Comparison of ENCODE assay signal across 9 cellular contexts in genomic region chr7:64098-64521, GRCh38.
DNase-seq lines count a peak whose midpoint lies in the region; ATAC-seq, FAIRE-seq and TF ChIP-seq lines count a peak whose summit lies in the region.
"Had no signal": no experiment of that assay in that cellular context is flagged by ENCODE, and none has a peak within 500 bp of the region (broad histone marks: within the 10 kb centered on the region; RNA-seq: fewer than 3 reads in every experiment).

No MANE protein-coding gene starts in this region.

- H3K4me3 ChIP-seq in adrenal gland: no peak overlapping the region
- no peak overlapping the region for H3K4me3 ChIP-seq in right atrium auricular region
- H3K4me3 ChIP-seq in gastrocnemius medialis: no peak overlapping the region

- 49 to 64% (median 54%) methylated on average over 2 to 4 of the region's 4 CpGs for WGBS in adrenal gland, 4 donors

- H3K36me3 ChIP-seq in adrenal gland (replicated peaks in 1 of 2) (no peaks in the 10 kb centered on the region), right atrium auricular region (no peaks in the 10 kb centered on the region), gastrocnemius medialis (no peaks in the 10 kb centered on the region)

- in situ Hi-C loops in gastrocnemius medialis (cut with MboI; ENCODE audit: low sequenced_read_pairs in 4 of 4): no loop called here

- H3K4me1 ChIP-seq in adrenal gland (replicated peaks in 1 of 2) (peaks cover 7 to 8% of the 10 kb centered on the region in 2 donors), right atrium auricular region (peaks cover 0 to 10% of the 10 kb centered on the region in 2 donors), gastrocnemius medialis (peaks cover 3 to 30% of the 10 kb centered on the region in 2 donors)

- ATAC-seq in gastrocnemius medialis: peak in 1 of 2 donors; percentile 49
- ATAC-seq in GM21423 (IDR thresholded peaks at IDR 0.05; ENCODE audit: unreplicated experiment): no peak

- TF ChIP-seq CTCF in adrenal gland (IDR thresholded peaks at IDR 0.05): peak; percentile 17 to 61 (median 52)
- TF ChIP-seq CTCF in right atrium auricular region (IDR thresholded peaks at IDR 0.05): peak in 1 of 2 donors; percentile 62
- peak in 4 of 5 experiments; percentile 8 to 39 (median 31) for TF ChIP-seq CTCF in gastrocnemius medialis (IDR thresholded peaks at IDR 0.05 in 4 of 5, conservative IDR thresholded peaks at IDR 0.05 in 1 of 5)

- no peaks in the 10 kb centered on the region for H3K9me3 ChIP-seq in adrenal gland (replicated peaks in 1 of 3)
- no peaks in the 10 kb centered on the region for H3K9me3 ChIP-seq in right atrium auricular region
- no peaks in the 10 kb centered on the region for H3K9me3 ChIP-seq in gastrocnemius medialis

- no peaks in the 10 kb centered on the region for H3K27me3 ChIP-seq in adrenal gland
- H3K27me3 ChIP-seq in right atrium auricular region: no peaks in the 10 kb centered on the region
- H3K27me3 ChIP-seq in gastrocnemius medialis: no peaks in the 10 kb centered on the region

- TF ChIP-seq POLR2A in adrenal gland (IDR thresholded peaks at IDR 0.05) (no peak), gastrocnemius medialis (IDR thresholded peaks at IDR 0.05) (no peak), H54 (IDR thresholded peaks at IDR 0.05; ENCODE audit: low read depth, low read length) (no peak)

- no peak overlapping the region for H3K27ac ChIP-seq in adrenal gland
- H3K27ac ChIP-seq in right atrium auricular region: no peak overlapping the region
- no peak overlapping the region for H3K27ac ChIP-seq in gastrocnemius medialis
- H3K27ac ChIP-seq: C4-2B had no signal

- DNase-seq in NCI-H1417 (lab: John Stamatoyannopoulos, UW): peak; percentile 27 to 81 (median 40)
- no peak for DNase-seq in NCI-H1417 treated with DMSO at 0.1 percent for 48 hours (lab: John Stamatoyannopoulos, UW)
- DNase-seq in NCI-H146 (lab: John Stamatoyannopoulos, UW): peak; percentile 42
- DNase-seq in adrenal gland: peak; percentile 43 to 85 (median 73)
- peak; percentile 73 for DNase-seq in right atrium auricular region (ENCODE audit: low spot score)
- peak in 1 of 2 donors; percentile 32 for DNase-seq in gastrocnemius medialis
- DNase-seq in H54 (ENCODE audit: insufficient read length, low spot score): no peak

- no peak for FAIRE-seq in H54 (lab: Jason Lieb, UNC)

- intact Hi-C loops in adrenal gland (cut with DNase I) (no loop called here), gastrocnemius medialis (cut with DNase I; ENCODE audit: low total_unique reads) (no loop called here)

Comparison
In these comparisons a context has a peak if more than half of its experiments do, and no peak if none do; other contexts are left out.
1. DNase-seq: peak in NCI-H1417 (3 of 3), NCI-H146 (single experiment), adrenal gland (7 of 7) and right atrium auricular region (single experiment); none in NCI-H1417 treated with DMSO at 0.1 percent for 48 hours (single experiment) and H54 (single experiment).